In the genomic region with DNA sequence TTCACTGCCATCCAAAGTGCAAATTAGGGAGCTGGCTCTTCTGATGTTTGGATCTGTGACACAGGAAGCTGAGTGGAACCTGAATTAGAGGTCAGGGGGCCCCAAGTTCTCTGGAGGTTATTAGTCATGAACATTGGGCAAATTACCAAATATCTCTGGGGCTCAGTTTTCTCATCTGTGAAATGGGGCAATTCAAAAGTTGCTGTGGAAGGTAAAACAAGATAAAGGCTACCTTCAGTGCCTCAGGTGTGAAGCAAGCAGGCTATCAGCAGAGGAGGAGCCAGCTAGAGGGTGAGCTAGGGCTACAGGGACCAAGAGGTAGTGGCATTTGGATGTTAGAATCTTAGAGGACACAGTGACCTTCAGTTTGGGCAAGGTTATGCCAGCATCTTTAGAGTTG, we compare ENCODE assay signal across 28 cellular contexts.
"Had no signal": no experiment of that assay in that cellular context is flagged by ENCODE, and none has a peak within 500 bp of the region (broad histone marks: within the 10 kb centered on the region; RNA-seq: fewer than 3 reads in every experiment).

No MANE protein-coding gene starts in this region.

- H3K4me1 ChIP-seq: left lung, lower lobe of right lung, right atrium auricular region, stomach, testis, thyroid gland, transverse colon, upper lobe of left lung, vagina had no signal

- H3K4me3 ChIP-seq: hepatocyte, left lung, lower lobe of right lung, right atrium auricular region, skin epidermis, stomach, testis, thyroid gland, transverse colon, upper lobe of left lung, vagina had no signal

- H3K4me3 Mint-ChIP-seq: naive thymus-derived CD8-positive, alpha-beta T cell; nephron; neural crest cell; stimulated activated naive B cell treated with anti-CD40 and anti-IgM and Interleukin-4, amounts not matched to agents 10 μg/mL and 1 μg/mL and 100 μg/mL, for 72 hours had no signal

- H3K36me3 ChIP-seq: left lung, lower lobe of right lung, neutrophil, right atrium auricular region, stomach, thyroid gland, transverse colon, upper lobe of left lung, vagina had no signal

- H3K9me3 ChIP-seq: left lung, lower lobe of right lung, neutrophil, testis, thyroid gland, transverse colon, upper lobe of left lung, vagina had no signal

- H3K27me3 ChIP-seq: hepatocyte, left lung, right atrium auricular region, stomach, testis, thyroid gland, transverse colon, upper lobe of left lung, vagina had no signal

- FAIRE-seq: kidney had no signal

- H3K27ac Mint-ChIP-seq: nephron; progenitor cell of endocrine pancreas; stimulated activated naive B cell treated with anti-CD40 and anti-IgM and Interleukin-4, amounts not matched to agents 10 μg/mL and 1 μg/mL and 100 μg/mL, for 72 hours had no signal

- H3K27me3 Mint-ChIP-seq: progenitor cell of endocrine pancreas had no signal

- H3K27ac ChIP-seq: hepatocyte, left lung, lower lobe of right lung, neutrophil, right atrium auricular region, skin epidermis, stomach, testis, thyroid gland, transverse colon, upper lobe of left lung, vagina had no signal

- H3K9me3 Mint-ChIP-seq: nephron; stimulated activated naive B cell treated with anti-CD40 and anti-IgM and Interleukin-4, amounts not matched to agents 10 μg/mL and 1 μg/mL and 100 μg/mL, for 72 hours had no signal

- H3K4me1 Mint-ChIP-seq: nephron; neural crest cell; stimulated activated naive B cell treated with anti-CD40 and anti-IgM and Interleukin-4, amounts not matched to agents 10 μg/mL and 1 μg/mL and 100 μg/mL, for 72 hours had no signal

- H3K36me3 Mint-ChIP-seq: naive thymus-derived CD8-positive, alpha-beta T cell; stimulated activated naive B cell treated with anti-CD40 and anti-IgM and Interleukin-4, amounts not matched to agents 10 μg/mL and 1 μg/mL and 100 μg/mL, for 72 hours had no signal

- ATAC-seq: left colon; left lung; lower lobe of right lung; naive thymus-derived CD8-positive, alpha-beta T cell; sciatic nerve; stimulated activated naive B cell treated with anti-CD40 and anti-IgM and Interleukin-4, amounts not matched to agents 10 μg/mL and 1 μg/mL and 100 μg/mL, for 72 hours; stimulated activated naive CD8-positive, alpha-beta T cell treated with anti-CD3 and anti-CD28 coated beads, Interleukin-15, Interleukin-2, amounts not matched to agents 100 U/mL and 50 U/mL, for 24 hours had no signal

- DNase-seq: kidney; left colon; left lung; lower lobe of right lung; mammary epithelial cell; mesenchymal stem cell; naive thymus-derived CD8-positive, alpha-beta T cell; occipital lobe; stimulated activated CD4-positive, alpha-beta T cell treated with anti-CD3 and anti-CD28 coated beads, Interleukin-12 subunit alpha, Interleukin-12 subunit beta, amount 100 ng/mL, for 4 hours; stimulated activated CD4-positive, alpha-beta T cell treated with anti-CD3 and anti-CD28 coated beads, Interleukin-15, amount 100 ng/mL, for 24 hours; stimulated activated CD4-positive, alpha-beta T cell treated with anti-CD3 and anti-CD28 coated beads, Interleukin-2, amount 100 ng/mL, for 24 hours; stimulated activated CD4-positive, alpha-beta T cell treated with anti-CD3 and anti-CD28 coated beads, Interleukin-4, amount 100 ng/mL, for 1 hour; stimulated activated naive B cell treated with anti-CD40 and anti-IgM and Interleukin-4, amounts not matched to agents 10 μg/mL and 1 μg/mL and 100 μg/mL, for 72 hours; stimulated activated naive CD8-positive, alpha-beta T cell treated with anti-CD3 and anti-CD28 coated beads, Interleukin-15, Interleukin-2, amounts not matched to agents 100 U/mL and 50 U/mL, for 24 hours; stomach; testis; thyroid gland; transverse colon; upper lobe of left lung had no signal
